In the genomic region with DNA sequence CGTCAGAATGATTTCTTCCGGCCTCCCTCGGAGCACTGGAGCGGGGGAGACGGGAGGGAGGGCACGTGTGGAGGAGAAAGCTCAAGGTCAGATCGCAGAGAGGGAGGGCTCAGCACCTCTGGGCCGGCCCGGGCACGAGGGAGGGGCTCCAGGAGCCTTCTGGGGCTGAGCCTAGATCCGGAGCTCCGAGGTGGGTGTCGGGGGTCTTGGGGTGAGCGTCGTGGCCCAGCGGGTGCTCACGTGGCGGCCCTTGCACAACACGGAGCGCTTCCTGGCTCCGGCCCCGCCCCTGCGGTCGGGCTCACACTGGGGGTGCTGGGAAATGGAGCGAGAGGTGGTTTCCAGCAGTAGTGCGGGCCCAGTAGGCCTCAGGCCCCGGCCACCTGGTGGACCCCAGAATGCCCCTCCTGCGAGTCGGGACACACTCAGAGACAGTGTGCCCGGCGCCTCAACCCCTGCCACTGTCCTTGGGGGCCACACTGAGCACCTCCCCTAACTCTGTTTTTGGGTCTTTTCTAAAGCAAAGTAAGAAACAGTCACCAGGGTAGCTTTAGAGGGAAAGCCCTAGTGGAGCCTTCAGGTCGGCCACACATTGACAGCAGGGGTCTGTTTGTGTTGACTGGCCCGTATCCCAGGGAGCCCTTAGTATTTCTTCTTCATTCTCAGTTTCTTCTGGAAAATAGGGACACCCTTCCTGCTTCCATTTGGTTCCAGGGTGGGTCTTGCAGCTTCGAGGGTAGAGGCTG, we compare ENCODE assay signal across 8 cellular contexts. TPM values are rescaled to one million over a fixed set of nuclear protein-coding genes. Genes with fewer than 3 reads are reported as not detected.
DNase-seq lines count a peak whose midpoint lies in the region; ATAC-seq and TF ChIP-seq lines count a peak whose summit lies in the region.

No MANE protein-coding gene starts in this region.

- H3K4me1 Mint-ChIP-seq in activated naive CD8-positive, alpha-beta T cell treated with anti-CD3 and anti-CD28 coated beads for 36 hours, result peaks cover 28% of the 10 kb centered on the region

- peaks cover 0 to 6% of the 10 kb centered on the region in 2 donors for H3K4me1 ChIP-seq in uterus

- H3K27ac Mint-ChIP-seq in activated naive CD8-positive, alpha-beta T cell treated with anti-CD3 and anti-CD28 coated beads for 36 hours, result peak overlapping the region; percentile 93

- DNase-seq in SK-MEL-5 (ENCODE audit: low read depth, low spot score), result peak; percentile 34
- DNase-seq in activated naive CD8-positive, alpha-beta T cell treated with anti-CD3 and anti-CD28 coated beads for 36 hours, result peak; percentile 84
- DNase-seq in left cardiac atrium, result peak; percentile 85
- peak; percentile 43 for DNase-seq in renal cortical epithelial cell (ENCODE audit: low read depth)
- DNase-seq in uterus, result peak; percentile 69 to 74

- intact Hi-C loops in left cardiac atrium (cut with DNase I) (no loop called here), uterus (cut with DNase I; ENCODE audit: low total_unique reads) (no loop called here)

- TF ChIP-seq CTCF in C4-2B (conservative IDR thresholded peaks at IDR 0.05), result no peak
- peak in 1 of 4 experiments; percentile 9 for TF ChIP-seq CTCF in uterus (IDR thresholded peaks at IDR 0.05)

- peak; percentile 56 for ATAC-seq in HG03342 (IDR thresholded peaks at IDR 0.05; ENCODE audit: unreplicated experiment)
- ATAC-seq in left cardiac atrium, result peak; percentile 76 to 80

- H3K9me3 Mint-ChIP-seq in activated naive CD8-positive, alpha-beta T cell treated with anti-CD3 and anti-CD28 coated beads for 36 hours, result no peaks in the 10 kb centered on the region

- H3K27me3 Mint-ChIP-seq in activated naive CD8-positive, alpha-beta T cell treated with anti-CD3 and anti-CD28 coated beads for 36 hours, result no peaks in the 10 kb centered on the region

- no peaks in the 10 kb centered on the region for H3K9me3 ChIP-seq in uterus

- H3K4me3 Mint-ChIP-seq in activated naive CD8-positive, alpha-beta T cell treated with anti-CD3 and anti-CD28 coated beads for 36 hours, result peak overlapping the region; percentile 87

- no peaks in the 10 kb centered on the region for H3K36me3 ChIP-seq in uterus

- H3K27ac ChIP-seq in C4-2B (peak overlapping the region; percentile 99), uterus (peak overlapping the region; percentile 73 to 83)

- H3K36me3 Mint-ChIP-seq in activated naive CD8-positive, alpha-beta T cell treated with anti-CD3 and anti-CD28 coated beads for 36 hours, result peaks cover 35% of the 10 kb centered on the region

- in situ Hi-C loops in SK-MEL-5 (cut with HindIII; ENCODE audit: low pct_unique_long_range_greater_than_20kb, low sequenced_read_pairs), result no loop called here

- TF ChIP-seq POLR2A in GM19193 (IDR thresholded peaks at IDR 0.05; ENCODE audit: extremely low read depth, insufficient read depth, insufficient read length) (peak; percentile 37), uterus (IDR thresholded peaks at IDR 0.05) (no peak)

- no peaks in the 10 kb centered on the region for H3K27me3 ChIP-seq in uterus

- H3K4me3 ChIP-seq in uterus, result peak overlapping the region; percentile 47 to 90

RNA-seq across cellular contexts. Expression of gene PPIF, which starts 0.8 kb away (rescaled TPM):
- total RNA-seq in SK-MEL-5 (2014; rRNA removed; shearing (Covaris generic)), result 25.1 and 26.9 TPM in 2 replicates
- polyA plus RNA-seq in SK-MEL-5 (2015; cell fraction: cytosol; rRNA removed), result 99.6 and 115 TPM in 2 replicates
- polyA plus RNA-seq in SK-MEL-5 (2015; cell fraction: nucleus; rRNA removed), result 99.0 and 111 TPM in 2 replicates
- 100 to 1,000 TPM; 163 to 176 TPM for total RNA-seq in activated naive CD8-positive, alpha-beta T cell treated with anti-CD3 and anti-CD28 coated beads for 36 hours
- total RNA-seq in left cardiac atrium (100 to 1,000 TPM; 110 to 155 TPM), renal cortical epithelial cell (48.6 and 58.7 TPM in 2 replicates), uterus (10 to 100 TPM in 3 of 4 donors, under 1 TPM in 1; 0.26 to 22.6 (median 12.7) TPM)

Comparison
In these comparisons a context has a peak if more than half of its experiments do, and no peak if none do; other contexts are left out.
1. Peak in every context shown above with its lines: DNase-seq, ATAC-seq, H3K4me3 ChIP-seq and H3K27ac ChIP-seq.
2. DNase-seq: peak in every context shown above with its lines; median percentile 85 in left cardiac atrium; 84 in activated naive CD8-positive, alpha-beta T cell treated with anti-CD3 and anti-CD28 coated beads for 36 hours; 72 in uterus; 43 in renal cortical epithelial cell; 34 in SK-MEL-5.